Comparison of ENCODE assay signal across 13 cellular contexts in genomic region chr3:35383719-35384555, GRCh38.
A peak's percentile ranks its signal among the peaks of the same experiment; 100 is the strongest.
DNase-seq lines count a peak whose midpoint lies in the region; ATAC-seq, FAIRE-seq and TF ChIP-seq lines count a peak whose summit lies in the region.
"Had no signal": no experiment of that assay in that cellular context is flagged by ENCODE, and none has a peak within 500 bp of the region (broad histone marks: within the 10 kb centered on the region; RNA-seq: fewer than 3 reads in every experiment).

No MANE protein-coding gene starts in this region.

- no peak overlapping the region for H3K27ac Mint-ChIP-seq in endodermal cell
- peak overlapping the region; percentile 29 for H3K27ac Mint-ChIP-seq in osteocyte (ENCODE audit: unreplicated experiment)
- H3K27ac Mint-ChIP-seq: activated T-helper 17 cell treated with anti-CD3 and anti-CD28 coated beads, Interleukin-2, amount 50 U/mL, for 72 hours; CD4-positive, alpha-beta T cell; stimulated activated naive CD8-positive, alpha-beta T cell treated with anti-CD3 and anti-CD28 coated beads, Interleukin-15, amount 100 ng/mL, for 72 hours had no signal

- H3K27me3 Mint-ChIP-seq in endodermal cell (ENCODE audit: insufficient read depth), result no peaks in the 10 kb centered on the region
- H3K27me3 Mint-ChIP-seq in osteocyte (ENCODE audit: unreplicated experiment), result no peaks in the 10 kb centered on the region
- H3K27me3 Mint-ChIP-seq: activated T-helper 17 cell treated with anti-CD3 and anti-CD28 coated beads, Interleukin-2, amount 50 U/mL, for 72 hours; CD4-positive, alpha-beta T cell; stimulated activated naive CD8-positive, alpha-beta T cell treated with anti-CD3 and anti-CD28 coated beads, Interleukin-15, amount 100 ng/mL, for 72 hours had no signal

- H3K4me3 Mint-ChIP-seq in endodermal cell, result no peak overlapping the region
- H3K4me3 Mint-ChIP-seq in osteocyte (ENCODE audit: unreplicated experiment), result no peak overlapping the region
- H3K4me3 Mint-ChIP-seq: activated T-helper 17 cell treated with anti-CD3 and anti-CD28 coated beads, Interleukin-2, amount 50 U/mL, for 72 hours; CD4-positive, alpha-beta T cell; stimulated activated naive CD8-positive, alpha-beta T cell treated with anti-CD3 and anti-CD28 coated beads, Interleukin-15, amount 100 ng/mL, for 72 hours had no signal

- no peaks in the 10 kb centered on the region for H3K36me3 ChIP-seq in DND-41 (ENCODE audit: insufficient read depth, low read length)
- H3K36me3 ChIP-seq in endodermal cell (ENCODE audit: control insufficient read depth, insufficient read depth, low read length), result no peaks in the 10 kb centered on the region
- no peaks in the 10 kb centered on the region for H3K36me3 ChIP-seq in osteoblast (ENCODE audit: insufficient read depth, low read length)

- peaks cover 11% of the 10 kb centered on the region for H3K4me1 ChIP-seq in DND-41 (ENCODE audit: insufficient read depth, low read length)
- H3K4me1 ChIP-seq in endodermal cell (ENCODE audit: control insufficient read depth, insufficient read depth, low read length), result no peaks in the 10 kb centered on the region
- no peaks in the 10 kb centered on the region for H3K4me1 ChIP-seq in osteoblast (ENCODE audit: insufficient read depth, low read length)

- TF ChIP-seq CTCF in DND-41 (IDR thresholded peaks at IDR 0.05; ENCODE audit: borderline replicate concordance, extremely low read depth, low read length, poor library complexity, severe bottlenecking) (no peak), endodermal cell (conservative IDR thresholded peaks at IDR 0.05) (no peak), osteocyte (IDR thresholded peaks at IDR 0.05) (no peak), osteoblast (IDR thresholded peaks at IDR 0.05; ENCODE audit: extremely low read depth, low read depth, low read length) (no peak)

- H3K4me1 Mint-ChIP-seq in endodermal cell (no peaks in the 10 kb centered on the region), osteocyte (ENCODE audit: unreplicated experiment) (peaks cover 13% of the 10 kb centered on the region)
- H3K4me1 Mint-ChIP-seq: activated T-helper 17 cell treated with anti-CD3 and anti-CD28 coated beads, Interleukin-2, amount 50 U/mL, for 72 hours; stimulated activated naive CD8-positive, alpha-beta T cell treated with anti-CD3 and anti-CD28 coated beads, Interleukin-15, amount 100 ng/mL, for 72 hours had no signal

- no peak for DNase-seq in DND-41
- peak; percentile 32 for DNase-seq in RCC 7860 (ENCODE audit: low spot score)
- peak; percentile 48 for DNase-seq in endodermal cell
- DNase-seq in osteocyte (ENCODE audit: extremely low spot score, unreplicated experiment), result no peak
- no peak for DNase-seq in NCI-H187 (lab: John Stamatoyannopoulos, UW)
- DNase-seq in activated CD8-positive, alpha-beta memory T cell treated with anti-CD3 and anti-CD28 coated beads for 24 hours, result no peak
- no peak for DNase-seq in osteoblast (ENCODE audit: insufficient read length, low spot score, missing footprints)
- DNase-seq: CD4-positive, alpha-beta T cell; HCEC 1CT; stimulated activated CD4-positive, alpha-beta T cell treated with anti-CD3 and anti-CD28 coated beads, Interleukin-2, amount 100 ng/mL, for 48 hours; stimulated activated naive CD8-positive, alpha-beta T cell treated with anti-CD3 and anti-CD28 coated beads, Interleukin-15, amount 100 ng/mL, for 72 hours had no signal

- H2AFZ ChIP-seq in DND-41 (ENCODE audit: low read depth, low read length), result peak overlapping the region; percentile 42; the same call in 1 of the 2 replicates
- no peak overlapping the region for H2AFZ ChIP-seq in osteoblast (ENCODE audit: low read length)

- no peak for FAIRE-seq in RCC 7860 (lab: Jason Lieb, UNC)

- no peaks in the 10 kb centered on the region for H3K9me3 ChIP-seq in DND-41 (ENCODE audit: insufficient read depth, low read length, severe bottlenecking)
- no peaks in the 10 kb centered on the region for H3K9me3 ChIP-seq in endodermal cell (ENCODE audit: control insufficient read depth, low read length)
- H3K9me3 ChIP-seq in osteoblast (ENCODE audit: low read depth, low read length), result peaks cover 2% of the 10 kb centered on the region

- no peak for ATAC-seq in DND-41 (ENCODE audit: insufficient read depth, low read depth)
- no peak for ATAC-seq in HG03196 (IDR thresholded peaks at IDR 0.05; ENCODE audit: unreplicated experiment)
- ATAC-seq: activated T-helper 17 cell treated with anti-CD3 and anti-CD28 coated beads, Interleukin-2, amount 50 U/mL, for 72 hours; stimulated activated naive CD8-positive, alpha-beta T cell treated with anti-CD3 and anti-CD28 coated beads, Interleukin-15, amount 100 ng/mL, for 72 hours had no signal

- H3K4me3 ChIP-seq in DND-41 (ENCODE audit: low read depth in 1 of 2, low read length in 2 of 2) (no peak overlapping the region), endodermal cell (ENCODE audit: low read length) (no peak overlapping the region), osteoblast (ENCODE audit: insufficient read depth, low read length) (no peak overlapping the region)

- H3K9ac ChIP-seq in DND-41 (ENCODE audit: low read depth, low read length) (no peak overlapping the region), endodermal cell (ENCODE audit: extremely low read depth, low read length, poor library complexity, severe bottlenecking) (no peak overlapping the region)

- no peaks in the 10 kb centered on the region for H3K79me2 ChIP-seq in DND-41 (ENCODE audit: insufficient read depth, low read length)
- H3K79me2 ChIP-seq in osteoblast (ENCODE audit: insufficient read depth, low read length), result no peaks in the 10 kb centered on the region

- H3K9me3 Mint-ChIP-seq in endodermal cell (no peaks in the 10 kb centered on the region), osteocyte (ENCODE audit: unreplicated experiment) (no peaks in the 10 kb centered on the region)
- H3K9me3 Mint-ChIP-seq: CD4-positive, alpha-beta T cell had no signal

- no peaks in the 10 kb centered on the region for H3K27me3 ChIP-seq in DND-41 (ENCODE audit: insufficient read depth, low read length, poor library complexity)
- no peaks in the 10 kb centered on the region for H3K27me3 ChIP-seq in endodermal cell (ENCODE audit: control insufficient read depth, insufficient read depth, low read length, poor library complexity, severe bottlenecking)
- no peaks in the 10 kb centered on the region for H3K27me3 ChIP-seq in osteoblast (ENCODE audit: insufficient read depth, low read length)

- WGBS in endodermal cell (ENCODE audit: insufficient coverage in 1 of 2, insufficient read length in 1 of 2), 2 experiments, result 89 to 91% methylated on average over 7 to 8 of the region's 8 CpGs

- H3K4me2 ChIP-seq in DND-41 (ENCODE audit: insufficient read depth, low read length) (no peak overlapping the region), osteoblast (ENCODE audit: insufficient read depth, low read length) (no peak overlapping the region)

- H4K20me1 ChIP-seq in DND-41 (ENCODE audit: insufficient read depth, low read length), result no peaks in the 10 kb centered on the region
- no peaks in the 10 kb centered on the region for H4K20me1 ChIP-seq in osteoblast (ENCODE audit: insufficient read depth, low read length)

- 0 out of 2 replicates have a peak overlapping the region, but pooled peaks have one; percentile 14 for H3K27ac ChIP-seq in DND-41 (ENCODE audit: low read length)
- H3K27ac ChIP-seq in endodermal cell (ENCODE audit: low read depth, low read length), result no peak overlapping the region
- no peak overlapping the region for H3K27ac ChIP-seq in osteoblast (ENCODE audit: low read depth, low read length)

- H3K36me3 Mint-ChIP-seq in endodermal cell (ENCODE audit: low read depth), result no peaks in the 10 kb centered on the region
- H3K36me3 Mint-ChIP-seq in osteocyte (ENCODE audit: unreplicated experiment), result no peaks in the 10 kb centered on the region

Comparison
In these comparisons a context has a peak if more than half of its experiments do, and no peak if none do; other contexts are left out.
1. DNase-seq: peak in RCC 7860 (single experiment) and endodermal cell (single experiment); none in DND-41 (single experiment), osteocyte (single experiment), NCI-H187 (0 of 2), activated CD8-positive, alpha-beta memory T cell treated with anti-CD3 and anti-CD28 coated beads for 24 hours (single experiment) and osteoblast (single experiment).